ENCODE assay signal across 8 cellular contexts in genomic region chr1:35807614-35808375, GRCh38. TPM values are rescaled to one million over a fixed set of nuclear protein-coding genes. Genes with fewer than 3 reads are reported as not detected.
A peak's percentile ranks its signal among the peaks of the same experiment; 100 is the strongest.
DNase-seq lines count a peak whose midpoint lies in the region; ATAC-seq and FAIRE-seq lines count a peak whose summit lies in the region.

Gene AGO4, plus strand, starts transcription at chr1:35808016. Its CDS starts 401 bp downstream, at chr1:35808417.

- no peaks in the 10 kb centered on the region for H3K4me1 ChIP-seq in small intestine (ENCODE audit: control insufficient read depth in 2 of 2, insufficient read depth in 1 of 2, low read depth in 1 of 2, low read length in 1 of 2)

- H3K36me3 ChIP-seq in MG63 (no peaks in the 10 kb centered on the region), small intestine (ENCODE audit: control insufficient read depth in 2 of 2, insufficient read depth in 2 of 2, low read length in 2 of 2) (no peaks in the 10 kb centered on the region)

- H3K9me3 ChIP-seq in MG63 (no peaks in the 10 kb centered on the region), small intestine (ENCODE audit: control insufficient read depth, low read depth) (no peaks in the 10 kb centered on the region)

- ATAC-seq in activated CD4-positive, CD25-positive, alpha-beta regulatory T cell treated with anti-CD3 and anti-CD28 coated beads, Interleukin-2, amount 50 U/mL, for 24 hours = peak; percentile 36 to 53
- ATAC-seq in GM18519 (IDR thresholded peaks at IDR 0.05; ENCODE audit: low FRiP score, unreplicated experiment) = no peak

- no peak for FAIRE-seq in small intestine (lab: Jason Lieb, UNC)

- 1 to 7% (median 2%) methylated on average over 25 to 94 of the region's 94 CpGs for WGBS in small intestine, 3 donors

- peak within 1 kb of the TSS; percentile 87 to 90 for H3K27ac ChIP-seq in small intestine (ENCODE audit: low read depth in 1 of 2, low read length in 1 of 2)

- DNase-seq in NCI-H748 (lab: John Stamatoyannopoulos, UW; ENCODE audit: unreplicated experiment) = peak; percentile 54
- no peak for DNase-seq in NCI-H748 treated with DMSO at 0.1 percent for 48 hours (lab: John Stamatoyannopoulos, UW)
- peak; percentile 74 for DNase-seq in MG63
- peak; percentile 66 for DNase-seq in dermis blood vessel endothelial cell
- DNase-seq in kidney glomerular epithelial cell (lab: John Stamatoyannopoulos, UW) = peak; percentile 16
- DNase-seq in small intestine = peak; percentile 30

- H3K27me3 ChIP-seq in MG63 (no peaks in the 10 kb centered on the region), small intestine (ENCODE audit: control insufficient read depth in 2 of 2, insufficient read depth in 2 of 2, low read length in 2 of 2) (no peaks in the 10 kb centered on the region)

- peak within 1 kb of the TSS; percentile 69 for H3K4me3 ChIP-seq in MG63
- peak within 1 kb of the TSS; percentile 84 to 86 for H3K4me3 ChIP-seq in small intestine (ENCODE audit: low read depth in 1 of 2, low read length in 2 of 2)

RNA-seq across cellular contexts. Expression of gene AGO4, which starts in this region (rescaled TPM):
- total RNA-seq in MG63 (2014; rRNA removed; shearing (Covaris generic); ENCODE audit: low replicate concordance) = 1.2 and 2.5 TPM in 2 replicates
- total RNA-seq in dermis blood vessel endothelial cell = 24.3 and 29.3 TPM in 2 replicates
- polyA plus RNA-seq in small intestine = 1 to 10 TPM; 4.3 to 6.8 (median 5.6) TPM
